Comparison of ENCODE assay signal across 2 cellular contexts in the genomic region with DNA sequence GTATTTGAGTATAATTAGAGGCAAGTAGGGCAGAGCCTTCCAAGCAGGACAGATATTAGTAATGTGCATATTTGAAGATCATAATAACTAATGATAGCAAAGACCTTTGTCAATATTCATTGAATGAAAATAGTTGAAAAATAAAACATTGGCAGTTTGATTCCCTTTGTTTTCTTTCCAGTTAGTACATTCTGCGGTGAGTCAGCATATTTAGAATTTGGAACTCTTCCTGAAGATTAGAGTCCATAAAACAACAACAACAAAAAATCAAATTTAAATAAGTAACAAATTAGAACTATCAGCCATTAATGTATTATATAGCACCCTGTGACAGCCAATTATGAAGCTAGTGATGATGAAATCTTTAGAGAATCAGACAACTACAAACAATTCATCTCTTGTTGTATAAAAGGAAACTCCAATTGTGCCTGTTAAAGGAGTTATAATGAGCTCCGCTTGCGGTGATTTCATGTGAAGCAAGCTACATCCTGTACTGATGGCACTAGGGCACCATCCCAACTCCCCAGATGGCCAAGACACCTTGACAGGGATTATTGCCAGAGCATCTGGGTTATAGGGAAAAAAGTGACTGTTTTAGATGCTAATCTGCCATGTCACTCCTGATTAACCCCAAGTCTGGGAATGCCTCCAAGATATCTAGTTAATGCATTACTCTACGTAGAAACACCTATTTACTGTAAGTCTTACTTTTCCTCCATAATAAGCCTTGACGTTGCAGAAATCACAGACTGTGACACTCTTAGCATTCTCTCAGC.
TF ChIP-seq lines count a peak whose summit lies in the region.

No MANE protein-coding gene starts in this region.

TF ChIP-seq in HEK293T, 16 proteins besides CTCF, POLR2A, EP300 and RAD21:
- TF ChIP-seq SUZ12 (IDR thresholded peaks at IDR 0.05) = 0 out of 2 replicates have a peak, but pooled peaks have one; percentile 28
- no peak for TF ChIP-seq ARNT (IDR thresholded peaks at IDR 0.05)

TF ChIP-seq in H1, 55 proteins besides CTCF, POLR2A, EP300 and RAD21:
- TF ChIP-seq ASH2L (IDR thresholded peaks at IDR 0.05; ENCODE audit: low read length) = no peak
- peak; percentile 82 for TF ChIP-seq MAFK (IDR thresholded peaks at IDR 0.05; ENCODE audit: low read depth, low read length)
